1 cellular context compared by ENCODE assay signal in the genomic region with DNA sequence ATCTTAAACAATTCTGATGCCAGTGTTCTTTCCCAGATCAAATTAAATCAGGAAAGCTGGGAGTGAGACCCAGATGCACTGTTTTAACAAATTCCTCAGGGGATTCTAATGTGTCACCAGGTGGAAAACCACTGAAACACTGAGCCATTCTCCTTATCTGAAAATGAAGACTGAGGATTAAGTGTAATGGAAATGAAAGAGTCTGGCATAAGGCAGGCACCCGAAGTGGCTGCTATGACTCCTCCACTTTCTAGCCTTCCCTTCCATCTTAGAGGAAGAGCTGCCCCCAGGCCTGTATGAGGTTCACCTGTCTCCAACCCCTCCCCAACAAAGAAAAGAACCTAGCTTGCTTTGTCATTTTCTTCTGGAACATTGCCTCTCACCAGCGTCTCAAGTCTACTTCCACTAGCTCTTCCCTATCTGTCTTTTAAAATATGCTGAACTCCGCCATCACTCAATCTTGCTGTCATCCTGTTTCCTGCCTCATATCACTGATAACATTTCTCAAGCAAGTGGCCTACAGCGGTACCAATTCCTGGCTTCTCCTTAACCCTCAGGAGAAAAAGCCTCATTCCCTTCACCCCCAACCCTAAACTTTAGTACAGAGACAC.
A peak's percentile ranks its signal among the peaks of the same experiment; 100 is the strongest.
TF ChIP-seq lines count a peak whose summit lies in the region.

No MANE protein-coding gene starts in this region.

TF ChIP-seq in K562, 482 proteins besides CTCF, POLR2A, EP300 and RAD21 (continued from another document and continues in another):
- TF ChIP-seq, protein P1, sequence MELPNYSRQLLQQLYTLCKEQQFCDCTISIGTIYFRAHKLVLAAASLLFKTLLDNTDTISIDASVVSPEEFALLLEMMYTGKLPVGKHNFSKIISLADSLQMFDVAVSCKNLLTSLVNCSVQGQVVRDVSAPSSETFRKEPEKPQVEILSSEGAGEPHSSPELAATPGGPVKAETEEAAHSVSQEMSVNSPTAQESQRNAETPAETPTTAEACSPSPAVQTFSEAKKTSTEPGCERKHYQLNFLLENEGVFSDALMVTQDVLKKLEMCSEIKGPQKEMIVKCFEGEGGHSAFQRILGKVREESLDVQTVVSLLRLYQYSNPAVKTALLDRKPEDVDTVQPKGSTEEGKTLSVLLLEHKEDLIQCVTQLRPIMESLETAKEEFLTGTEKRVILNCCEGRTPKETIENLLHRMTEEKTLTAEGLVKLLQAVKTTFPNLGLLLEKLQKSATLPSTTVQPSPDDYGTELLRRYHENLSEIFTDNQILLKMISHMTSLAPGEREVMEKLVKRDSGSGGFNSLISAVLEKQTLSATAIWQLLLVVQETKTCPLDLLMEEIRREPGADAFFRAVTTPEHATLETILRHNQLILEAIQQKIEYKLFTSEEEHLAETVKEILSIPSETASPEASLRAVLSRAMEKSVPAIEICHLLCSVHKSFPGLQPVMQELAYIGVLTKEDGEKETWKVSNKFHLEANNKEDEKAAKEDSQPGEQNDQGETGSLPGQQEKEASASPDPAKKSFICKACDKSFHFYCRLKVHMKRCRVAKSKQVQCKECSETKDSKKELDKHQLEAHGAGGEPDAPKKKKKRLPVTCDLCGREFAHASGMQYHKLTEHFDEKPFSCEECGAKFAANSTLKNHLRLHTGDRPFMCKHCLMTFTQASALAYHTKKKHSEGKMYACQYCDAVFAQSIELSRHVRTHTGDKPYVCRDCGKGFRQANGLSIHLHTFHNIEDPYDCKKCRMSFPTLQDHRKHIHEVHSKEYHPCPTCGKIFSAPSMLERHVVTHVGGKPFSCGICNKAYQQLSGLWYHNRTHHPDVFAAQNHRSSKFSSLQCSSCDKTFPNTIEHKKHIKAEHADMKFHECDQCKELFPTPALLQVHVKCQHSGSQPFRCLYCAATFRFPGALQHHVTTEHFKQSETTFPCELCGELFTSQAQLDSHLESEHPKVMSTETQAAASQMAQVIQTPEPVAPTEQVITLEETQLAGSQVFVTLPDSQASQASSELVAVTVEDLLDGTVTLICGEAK (IDR thresholded peaks at IDR 0.05): no peak
- TF ChIP-seq, protein P1 (CRISPR knock-in tag; IDR thresholded peaks at IDR 0.05): no peak
- TF ChIP-seq ZNF311 (CRISPR knock-in tag; IDR thresholded peaks at IDR 0.05) (no peak), TFAM (CRISPR knock-in tag; conservative IDR thresholded peaks at IDR 0.05) (no peak), TRIM28 (IDR thresholded peaks at IDR 0.05) (peak; percentile 46; the same call in 1 of the 2 replicates), ZNF695 (CRISPR knock-in tag; IDR thresholded peaks at IDR 0.05) (no peak), GATAD2A (IDR thresholded peaks at IDR 0.05) (peak; percentile 85), ZNF146 (CRISPR knock-in tag; IDR thresholded peaks at IDR 0.05; ENCODE audit: unreplicated experiment) (no peak), NFRKB (IDR thresholded peaks at IDR 0.05; ENCODE audit: low read depth) (peak; percentile 56; the same call in 1 of the 2 replicates), MAFF (IDR thresholded peaks at IDR 0.05; ENCODE audit: low read length) (no peak; the same call in 1 of the 2 replicates), ZNF584 (CRISPR knock-in tag; IDR thresholded peaks at IDR 0.05; ENCODE audit: low read depth) (0 out of 2 replicates have a peak, but pooled peaks have one; percentile 61), PTBP1 (IDR thresholded peaks at IDR 0.05; ENCODE audit: low read depth, low read length) (no peak), SAFB2 (IDR thresholded peaks at IDR 0.05; ENCODE audit: borderline replicate concordance, low read depth, low read length, severe bottlenecking) (no peak), SRF (CRISPR knock-in tag; IDR thresholded peaks at IDR 0.05) (no peak), ATF7 (IDR thresholded peaks at IDR 0.05) (peak; percentile 41), IRF2 (CRISPR knock-in tag; IDR thresholded peaks at IDR 0.05) (no peak), NR1H2 (CRISPR knock-in tag; IDR thresholded peaks at IDR 0.05) (no peak), SMAD2 (IDR thresholded peaks at IDR 0.05; ENCODE audit: low read depth, low read length) (no peak), DPF2 (IDR thresholded peaks at IDR 0.05) (peak; percentile 98), TOE1 (IDR thresholded peaks at IDR 0.05; ENCODE audit: borderline replicate concordance) (no peak), TOE1 (CRISPR knock-in tag; IDR thresholded peaks at IDR 0.05; ENCODE audit: borderline replicate concordance, low read depth) (no peak), KLF6 (CRISPR knock-in tag; IDR thresholded peaks at IDR 0.05; ENCODE audit: borderline replicate concordance) (no peak), FOXP1 (CRISPR knock-in tag; IDR thresholded peaks at IDR 0.05) (no peak), ZNF274 (IDR thresholded peaks at IDR 0.05; ENCODE audit: borderline replicate concordance, low read depth, low read length) (no peak), RBM14 (IDR thresholded peaks at IDR 0.05; ENCODE audit: borderline replicate concordance, insufficient read depth, low read depth, low read length) (no peak), POLR2G (IDR thresholded peaks at IDR 0.05; ENCODE audit: low read depth, low read length) (no peak), KLF10 (CRISPR knock-in tag; IDR thresholded peaks at IDR 0.05) (no peak)
- TF ChIP-seq, protein P2, sequence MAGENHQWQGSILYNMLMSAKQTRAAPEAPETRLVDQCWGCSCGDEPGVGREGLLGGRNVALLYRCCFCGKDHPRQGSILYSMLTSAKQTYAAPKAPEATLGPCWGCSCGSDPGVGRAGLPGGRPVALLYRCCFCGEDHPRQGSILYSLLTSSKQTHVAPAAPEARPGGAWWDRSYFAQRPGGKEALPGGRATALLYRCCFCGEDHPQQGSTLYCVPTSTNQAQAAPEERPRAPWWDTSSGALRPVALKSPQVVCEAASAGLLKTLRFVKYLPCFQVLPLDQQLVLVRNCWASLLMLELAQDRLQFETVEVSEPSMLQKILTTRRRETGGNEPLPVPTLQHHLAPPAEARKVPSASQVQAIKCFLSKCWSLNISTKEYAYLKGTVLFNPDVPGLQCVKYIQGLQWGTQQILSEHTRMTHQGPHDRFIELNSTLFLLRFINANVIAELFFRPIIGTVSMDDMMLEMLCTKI (IDR thresholded peaks at IDR 0.05; ENCODE audit: partially characterized antibody): no peak
- TF ChIP-seq, protein P3, sequence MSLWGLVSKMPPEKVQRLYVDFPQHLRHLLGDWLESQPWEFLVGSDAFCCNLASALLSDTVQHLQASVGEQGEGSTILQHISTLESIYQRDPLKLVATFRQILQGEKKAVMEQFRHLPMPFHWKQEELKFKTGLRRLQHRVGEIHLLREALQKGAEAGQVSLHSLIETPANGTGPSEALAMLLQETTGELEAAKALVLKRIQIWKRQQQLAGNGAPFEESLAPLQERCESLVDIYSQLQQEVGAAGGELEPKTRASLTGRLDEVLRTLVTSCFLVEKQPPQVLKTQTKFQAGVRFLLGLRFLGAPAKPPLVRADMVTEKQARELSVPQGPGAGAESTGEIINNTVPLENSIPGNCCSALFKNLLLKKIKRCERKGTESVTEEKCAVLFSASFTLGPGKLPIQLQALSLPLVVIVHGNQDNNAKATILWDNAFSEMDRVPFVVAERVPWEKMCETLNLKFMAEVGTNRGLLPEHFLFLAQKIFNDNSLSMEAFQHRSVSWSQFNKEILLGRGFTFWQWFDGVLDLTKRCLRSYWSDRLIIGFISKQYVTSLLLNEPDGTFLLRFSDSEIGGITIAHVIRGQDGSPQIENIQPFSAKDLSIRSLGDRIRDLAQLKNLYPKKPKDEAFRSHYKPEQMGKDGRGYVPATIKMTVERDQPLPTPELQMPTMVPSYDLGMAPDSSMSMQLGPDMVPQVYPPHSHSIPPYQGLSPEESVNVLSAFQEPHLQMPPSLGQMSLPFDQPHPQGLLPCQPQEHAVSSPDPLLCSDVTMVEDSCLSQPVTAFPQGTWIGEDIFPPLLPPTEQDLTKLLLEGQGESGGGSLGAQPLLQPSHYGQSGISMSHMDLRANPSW (CRISPR knock-in tag; IDR thresholded peaks at IDR 0.05): no peak
- TF ChIP-seq, protein P4, sequence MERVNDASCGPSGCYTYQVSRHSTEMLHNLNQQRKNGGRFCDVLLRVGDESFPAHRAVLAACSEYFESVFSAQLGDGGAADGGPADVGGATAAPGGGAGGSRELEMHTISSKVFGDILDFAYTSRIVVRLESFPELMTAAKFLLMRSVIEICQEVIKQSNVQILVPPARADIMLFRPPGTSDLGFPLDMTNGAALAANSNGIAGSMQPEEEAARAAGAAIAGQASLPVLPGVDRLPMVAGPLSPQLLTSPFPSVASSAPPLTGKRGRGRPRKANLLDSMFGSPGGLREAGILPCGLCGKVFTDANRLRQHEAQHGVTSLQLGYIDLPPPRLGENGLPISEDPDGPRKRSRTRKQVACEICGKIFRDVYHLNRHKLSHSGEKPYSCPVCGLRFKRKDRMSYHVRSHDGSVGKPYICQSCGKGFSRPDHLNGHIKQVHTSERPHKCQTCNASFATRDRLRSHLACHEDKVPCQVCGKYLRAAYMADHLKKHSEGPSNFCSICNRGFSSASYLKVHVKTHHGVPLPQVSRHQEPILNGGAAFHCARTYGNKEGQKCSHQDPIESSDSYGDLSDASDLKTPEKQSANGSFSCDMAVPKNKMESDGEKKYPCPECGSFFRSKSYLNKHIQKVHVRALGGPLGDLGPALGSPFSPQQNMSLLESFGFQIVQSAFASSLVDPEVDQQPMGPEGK (CRISPR knock-in tag; IDR thresholded peaks at IDR 0.05; ENCODE audit: borderline replicate concordance): no peak
- TF ChIP-seq, protein P5, sequence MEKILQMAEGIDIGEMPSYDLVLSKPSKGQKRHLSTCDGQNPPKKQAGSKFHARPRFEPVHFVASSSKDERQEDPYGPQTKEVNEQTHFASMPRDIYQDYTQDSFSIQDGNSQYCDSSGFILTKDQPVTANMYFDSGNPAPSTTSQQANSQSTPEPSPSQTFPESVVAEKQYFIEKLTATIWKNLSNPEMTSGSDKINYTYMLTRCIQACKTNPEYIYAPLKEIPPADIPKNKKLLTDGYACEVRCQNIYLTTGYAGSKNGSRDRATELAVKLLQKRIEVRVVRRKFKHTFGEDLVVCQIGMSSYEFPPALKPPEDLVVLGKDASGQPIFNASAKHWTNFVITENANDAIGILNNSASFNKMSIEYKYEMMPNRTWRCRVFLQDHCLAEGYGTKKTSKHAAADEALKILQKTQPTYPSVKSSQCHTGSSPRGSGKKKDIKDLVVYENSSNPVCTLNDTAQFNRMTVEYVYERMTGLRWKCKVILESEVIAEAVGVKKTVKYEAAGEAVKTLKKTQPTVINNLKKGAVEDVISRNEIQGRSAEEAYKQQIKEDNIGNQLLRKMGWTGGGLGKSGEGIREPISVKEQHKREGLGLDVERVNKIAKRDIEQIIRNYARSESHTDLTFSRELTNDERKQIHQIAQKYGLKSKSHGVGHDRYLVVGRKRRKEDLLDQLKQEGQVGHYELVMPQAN (IDR thresholded peaks at IDR 0.05; ENCODE audit: borderline replicate concordance): no peak
- TF ChIP-seq, protein P6, sequence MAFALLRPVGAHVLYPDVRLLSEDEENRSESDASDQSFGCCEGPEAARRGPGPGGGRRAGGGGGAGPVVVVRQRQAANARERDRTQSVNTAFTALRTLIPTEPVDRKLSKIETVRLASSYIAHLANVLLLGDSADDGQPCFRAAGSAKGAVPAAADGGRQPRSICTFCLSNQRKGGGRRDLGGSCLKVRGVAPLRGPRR (CRISPR knock-in tag; IDR thresholded peaks at IDR 0.05): no peak
- TF ChIP-seq, protein P7, sequence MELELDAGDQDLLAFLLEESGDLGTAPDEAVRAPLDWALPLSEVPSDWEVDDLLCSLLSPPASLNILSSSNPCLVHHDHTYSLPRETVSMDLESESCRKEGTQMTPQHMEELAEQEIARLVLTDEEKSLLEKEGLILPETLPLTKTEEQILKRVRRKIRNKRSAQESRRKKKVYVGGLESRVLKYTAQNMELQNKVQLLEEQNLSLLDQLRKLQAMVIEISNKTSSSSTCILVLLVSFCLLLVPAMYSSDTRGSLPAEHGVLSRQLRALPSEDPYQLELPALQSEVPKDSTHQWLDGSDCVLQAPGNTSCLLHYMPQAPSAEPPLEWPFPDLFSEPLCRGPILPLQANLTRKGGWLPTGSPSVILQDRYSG (tag; conservative IDR thresholded peaks at IDR 0.05; ENCODE audit: low read depth): no peak
- TF ChIP-seq, protein P8, sequence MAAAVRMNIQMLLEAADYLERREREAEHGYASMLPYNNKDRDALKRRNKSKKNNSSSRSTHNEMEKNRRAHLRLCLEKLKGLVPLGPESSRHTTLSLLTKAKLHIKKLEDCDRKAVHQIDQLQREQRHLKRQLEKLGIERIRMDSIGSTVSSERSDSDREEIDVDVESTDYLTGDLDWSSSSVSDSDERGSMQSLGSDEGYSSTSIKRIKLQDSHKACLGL (CRISPR knock-in tag; IDR thresholded peaks at IDR 0.05; ENCODE audit: borderline replicate concordance, poor library complexity, severe bottlenecking): no peak
